Comparison of ENCODE assay signal across 1 cellular context in the genomic region with DNA sequence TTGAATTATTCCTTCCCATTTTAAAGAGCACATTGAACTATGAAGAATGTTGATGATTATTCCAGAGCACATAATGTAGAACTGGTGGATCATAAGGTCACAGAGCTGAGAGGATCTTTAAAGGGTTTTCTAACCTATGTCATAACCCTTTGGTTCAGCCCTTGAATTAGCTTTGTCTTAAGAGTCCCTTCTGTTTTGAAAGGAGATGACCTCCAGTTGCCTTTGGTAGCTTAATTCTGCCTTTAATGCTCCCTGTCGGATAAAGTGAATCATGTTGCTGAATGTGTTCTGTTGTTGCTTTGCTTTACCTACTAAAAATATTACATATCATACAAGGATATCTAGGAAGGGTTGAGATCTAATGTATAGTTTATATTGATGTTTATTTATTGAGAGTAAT.
TF ChIP-seq lines count a peak whose summit lies in the region.

No MANE protein-coding gene starts in this region.

TF ChIP-seq in GM12878, 131 proteins besides CTCF, POLR2A, EP300 and RAD21 (continued from another document):
- no peak for TF ChIP-seq ZBTB4 (CRISPR knock-in tag; IDR thresholded peaks at IDR 0.05)
